Comparison of ENCODE assay signal across 1 cellular context in genomic region chr2:233039217-233040173, GRCh38.
TF ChIP-seq lines count a peak whose summit lies in the region.

No MANE protein-coding gene starts in this region.

TF ChIP-seq in HepG2, 621 proteins besides CTCF, POLR2A, EP300 and RAD21:
- no peak for TF ChIP-seq ZNF530 (CRISPR knock-in tag; IDR thresholded peaks at IDR 0.05; ENCODE audit: low read depth)
- TF ChIP-seq PRPF4 (IDR thresholded peaks at IDR 0.05; ENCODE audit: low read depth, low read length, poor library complexity, severe bottlenecking) = no peak
- TF ChIP-seq ADNP (CRISPR knock-in tag; IDR thresholded peaks at IDR 0.05) = no peak
- no peak for TF ChIP-seq IRF9 (CRISPR knock-in tag; IDR thresholded peaks at IDR 0.05; ENCODE audit: borderline replicate concordance)
- no peak for TF ChIP-seq MEIS2 (CRISPR knock-in tag; IDR thresholded peaks at IDR 0.05)
- TF ChIP-seq ZXDC (CRISPR knock-in tag; IDR thresholded peaks at IDR 0.05) = no peak
- no peak for TF ChIP-seq ZKSCAN8 (CRISPR knock-in tag; IDR thresholded peaks at IDR 0.05; ENCODE audit: borderline replicate concordance)
